ENCODE assay signal across 16 cellular contexts in the genomic region with DNA sequence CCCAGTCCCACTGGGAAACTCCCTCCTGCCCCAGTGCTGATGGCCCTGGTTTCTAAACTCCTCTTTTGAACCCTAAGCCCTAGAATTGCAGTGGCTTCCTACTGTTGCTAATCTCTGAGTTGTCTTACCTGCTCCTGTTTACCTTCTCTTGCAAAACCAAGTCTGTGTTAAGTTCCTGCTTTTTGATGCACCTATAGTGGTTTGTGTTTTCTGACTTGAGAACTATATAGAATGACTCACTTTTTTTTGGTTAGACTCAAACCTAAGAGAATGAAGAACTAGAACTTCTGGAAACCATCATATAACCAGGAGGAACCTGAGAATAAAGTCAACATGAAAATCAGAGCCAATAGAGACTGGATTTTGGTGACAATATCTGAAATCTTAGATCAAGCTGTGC. TPM values are rescaled to one million over a fixed set of nuclear protein-coding genes. Genes with fewer than 3 reads are reported as not detected.
A peak's percentile ranks its signal among the peaks of the same experiment; 100 is the strongest.
DNase-seq lines count a peak whose midpoint lies in the region; ATAC-seq, FAIRE-seq and TF ChIP-seq lines count a peak whose summit lies in the region.
"Had no signal": no experiment of that assay in that cellular context is flagged by ENCODE, and none has a peak within 500 bp of the region (broad histone marks: within the 10 kb centered on the region; RNA-seq: fewer than 3 reads in every experiment).

No MANE protein-coding gene starts in this region.

- intact Hi-C loops in left lung (cut with DNase I) = no loop called here

- ATAC-seq in HG02623 (IDR thresholded peaks at IDR 0.05; ENCODE audit: unreplicated experiment) (peak; percentile 26), HG03354 (IDR thresholded peaks at IDR 0.05; ENCODE audit: poor library complexity, severe bottlenecking, unreplicated experiment) (peak; percentile 18), left lung (no peak)
- ATAC-seq: psoas muscle had no signal

- peaks cover 0 to 13% of the 10 kb centered on the region in 2 donors for H3K4me1 ChIP-seq in left lung
- H3K4me1 ChIP-seq: Caco-2, psoas muscle had no signal

- CTCF ChIA-PET in activated CD4-positive, alpha-beta memory T cell treated with anti-CD3 and anti-CD28 coated beads, Interleukin-2, amount 10 ng/mL, durations not matched to agents 7 days and 5 days (lab: Charles Lee) = no interaction called here

- TF ChIP-seq CTCF in left lung (IDR thresholded peaks at IDR 0.05) = no peak

- POLR2A ChIA-PET in activated CD4-positive, alpha-beta memory T cell treated with anti-CD3 and anti-CD28 coated beads, Interleukin-2, amount 10 ng/mL, durations not matched to agents 7 days and 5 days (lab: Charles Lee) = no interaction called here

- peak; percentile 8 for FAIRE-seq in GM19239 (lab: Jason Lieb, UNC)

- H3K4me3 Mint-ChIP-seq in activated CD4-positive, alpha-beta memory T cell treated with anti-CD3 and anti-CD28 coated beads, Interleukin-2, amount 10 ng/mL, durations not matched to agents 7 days and 5 days = no peak overlapping the region
- H3K4me3 Mint-ChIP-seq: activated naive CD8-positive, alpha-beta T cell treated with anti-CD3 and anti-CD28 coated beads, Interleukin-2, amount 10 ng/mL, durations not matched to agents 7 days and 5 days; type B pancreatic cell had no signal

- H3K9me3 ChIP-seq in left lung = no peaks in the 10 kb centered on the region
- H3K9me3 ChIP-seq: Caco-2, psoas muscle had no signal

- DNase-seq in CD1c-positive myeloid dendritic cell (ENCODE audit: extremely low spot score) (peak; percentile 52), GM19239 (ENCODE audit: insufficient read length, low spot score) (no peak), GM19238 (ENCODE audit: insufficient read length, low spot score) (no peak), SK-N-DZ (ENCODE audit: low spot score) (no peak), left lung (no peak)
- no peak for DNase-seq in activated CD4-positive, alpha-beta memory T cell treated with anti-CD3 and anti-CD28 coated beads, Interleukin-2, amount 10 ng/mL, durations not matched to agents 7 days and 5 days
- DNase-seq: activated naive CD8-positive, alpha-beta T cell treated with anti-CD3 and anti-CD28 coated beads, Interleukin-2, amount 10 ng/mL, durations not matched to agents 7 days and 5 days; Caco-2; NCI-H1048; psoas muscle; SW 1271 had no signal

- peaks cover 33% of the 10 kb centered on the region for H3K27me3 Mint-ChIP-seq in activated CD4-positive, alpha-beta memory T cell treated with anti-CD3 and anti-CD28 coated beads, Interleukin-2, amount 10 ng/mL, durations not matched to agents 7 days and 5 days

- H3K27ac ChIP-seq in left lung = no peak overlapping the region
- H3K27ac ChIP-seq: epithelial cell of prostate, PC-9, psoas muscle had no signal

- H3K27me3 ChIP-seq in left lung = no peaks in the 10 kb centered on the region

- no peak overlapping the region for H3K27ac Mint-ChIP-seq in activated CD4-positive, alpha-beta memory T cell treated with anti-CD3 and anti-CD28 coated beads, Interleukin-2, amount 10 ng/mL, durations not matched to agents 7 days and 5 days
- H3K27ac Mint-ChIP-seq: activated naive CD8-positive, alpha-beta T cell treated with anti-CD3 and anti-CD28 coated beads, Interleukin-2, amount 10 ng/mL, durations not matched to agents 7 days and 5 days; type B pancreatic cell had no signal

- no peaks in the 10 kb centered on the region for H3K9me3 Mint-ChIP-seq in activated CD4-positive, alpha-beta memory T cell treated with anti-CD3 and anti-CD28 coated beads, Interleukin-2, amount 10 ng/mL, durations not matched to agents 7 days and 5 days
- H3K9me3 Mint-ChIP-seq: activated naive CD8-positive, alpha-beta T cell treated with anti-CD3 and anti-CD28 coated beads, Interleukin-2, amount 10 ng/mL, durations not matched to agents 7 days and 5 days; type B pancreatic cell had no signal

- no peak overlapping the region for H3K4me3 ChIP-seq in left lung
- H3K4me3 ChIP-seq: PC-9, psoas muscle had no signal

- no peaks in the 10 kb centered on the region for H3K36me3 Mint-ChIP-seq in activated CD4-positive, alpha-beta memory T cell treated with anti-CD3 and anti-CD28 coated beads, Interleukin-2, amount 10 ng/mL, durations not matched to agents 7 days and 5 days (ENCODE audit: low read depth)
- H3K36me3 Mint-ChIP-seq: activated naive CD8-positive, alpha-beta T cell treated with anti-CD3 and anti-CD28 coated beads, Interleukin-2, amount 10 ng/mL, durations not matched to agents 7 days and 5 days; type B pancreatic cell had no signal

- H3K36me3 ChIP-seq in left lung = no peaks in the 10 kb centered on the region

- peaks cover 4% of the 10 kb centered on the region for H3K4me1 Mint-ChIP-seq in activated CD4-positive, alpha-beta memory T cell treated with anti-CD3 and anti-CD28 coated beads, Interleukin-2, amount 10 ng/mL, durations not matched to agents 7 days and 5 days
- H3K4me1 Mint-ChIP-seq: activated naive CD8-positive, alpha-beta T cell treated with anti-CD3 and anti-CD28 coated beads, Interleukin-2, amount 10 ng/mL, durations not matched to agents 7 days and 5 days had no signal

RNA-seq across cellular contexts. Expression of a gene that starts 5.5 kb away (rescaled TPM):
- polyA plus RNA-seq in SK-N-DZ (2014; cell fraction: cytosol; rRNA removed) = 17.7 and 20.9 TPM in 2 replicates
- polyA plus RNA-seq in SK-N-DZ (2014; cell fraction: nucleus; rRNA removed) = 13.5 and 18.0 TPM in 2 replicates
- 1 to 10 TPM; 4.0 to 4.2 TPM for total RNA-seq in activated CD4-positive, alpha-beta memory T cell treated with anti-CD3 and anti-CD28 coated beads, Interleukin-2, amount 10 ng/mL, durations not matched to agents 7 days and 5 days
- 10 to 100 TPM; 14.7 to 15.8 TPM for total RNA-seq in left lung
